8 cellular contexts compared by ENCODE assay signal in genomic region chr2:111667542-111668273, GRCh38.
DNase-seq lines count a peak whose midpoint lies in the region; ATAC-seq and TF ChIP-seq lines count a peak whose summit lies in the region.

No MANE protein-coding gene starts in this region.

- no peaks in the 10 kb centered on the region for H3K9me3 Mint-ChIP-seq in stimulated activated memory B cell treated with anti-CD40 and anti-IgM and Interleukin-4, amounts not matched to agents 10 μg/mL and 1 μg/mL and 100 μg/mL, for 72 hours

- no peak overlapping the region for H3K4me3 ChIP-seq in A673 (ENCODE audit: low read depth, low read length, poor library complexity, severe bottlenecking)
- H3K4me3 ChIP-seq in ascending aorta: no peak overlapping the region

- CTCF ChIA-PET in A673 (lab: Charles Lee): no interaction called here

- BruUV-seq in A673 (replicated peaks; lab: Mats Ljungman, UMichigan): no TSS peak

- H3K4me1 ChIP-seq in A673 (ENCODE audit: insufficient read depth, low read length, poor library complexity, severe bottlenecking) (no peaks in the 10 kb centered on the region), ascending aorta (no peaks in the 10 kb centered on the region)

- peaks cover 12% of the 10 kb centered on the region for H3K4me1 Mint-ChIP-seq in stimulated activated memory B cell treated with anti-CD40 and anti-IgM and Interleukin-4, amounts not matched to agents 10 μg/mL and 1 μg/mL and 100 μg/mL, for 72 hours

- TF ChIP-seq CTCF in A673 (conservative IDR thresholded peaks at IDR 0.05; ENCODE audit: low read depth, low read length): peak; percentile 46
- peak; percentile 51 to 62 (median 54) for TF ChIP-seq CTCF in ascending aorta (IDR thresholded peaks at IDR 0.05)

- intact Hi-C loops in A673 (cut with micrococcal nuclease; ENCODE audit: unreplicated experiment) (no loop called here), ascending aorta (cut with DNase I) (loop anchor here (1.0 kb wide), 1 partner anchor 550 kb away; no protein-coding TSS in a partner anchor)

- POLR2A ChIA-PET in A673 (lab: Charles Lee; ENCODE audit: low non-redundant PET): no interaction called here

- no peak overlapping the region for H3K27ac Mint-ChIP-seq in stimulated activated memory B cell treated with anti-CD40 and anti-IgM and Interleukin-4, amounts not matched to agents 10 μg/mL and 1 μg/mL and 100 μg/mL, for 72 hours

- no peak overlapping the region for H3K4me3 Mint-ChIP-seq in stimulated activated memory B cell treated with anti-CD40 and anti-IgM and Interleukin-4, amounts not matched to agents 10 μg/mL and 1 μg/mL and 100 μg/mL, for 72 hours

- no peaks in the 10 kb centered on the region for H3K27me3 Mint-ChIP-seq in stimulated activated memory B cell treated with anti-CD40 and anti-IgM and Interleukin-4, amounts not matched to agents 10 μg/mL and 1 μg/mL and 100 μg/mL, for 72 hours

- no peaks in the 10 kb centered on the region for H3K36me3 ChIP-seq in A673 (ENCODE audit: insufficient read depth, low read length, poor library complexity, severe bottlenecking)
- H3K36me3 ChIP-seq in ascending aorta: no peaks in the 10 kb centered on the region

- ATAC-seq in HG03432 (IDR thresholded peaks at IDR 0.05; ENCODE audit: unreplicated experiment) (no peak), GM21381 (IDR thresholded peaks at IDR 0.05; ENCODE audit: unreplicated experiment) (no peak)
- no peak for ATAC-seq in stimulated activated memory B cell treated with anti-CD40 and anti-IgM and Interleukin-4, amounts not matched to agents 10 μg/mL and 1 μg/mL and 100 μg/mL, for 72 hours

- H3K27me3 ChIP-seq in A673 (replicated peaks; ENCODE audit: insufficient read depth, low read depth, low read length, poor library complexity) (no peaks in the 10 kb centered on the region), ascending aorta (no peaks in the 10 kb centered on the region)

- H3K36me3 Mint-ChIP-seq in stimulated activated memory B cell treated with anti-CD40 and anti-IgM and Interleukin-4, amounts not matched to agents 10 μg/mL and 1 μg/mL and 100 μg/mL, for 72 hours: no peaks in the 10 kb centered on the region

- H3K9me3 ChIP-seq in A673 (ENCODE audit: low read depth, low read length, poor library complexity, severe bottlenecking) (no peaks in the 10 kb centered on the region), ascending aorta (no peaks in the 10 kb centered on the region)

- H3K27ac ChIP-seq in A673 (ENCODE audit: low read depth, low read length, poor library complexity, severe bottlenecking) (no peak overlapping the region), ascending aorta (no peak overlapping the region)

- DNase-seq in A673 (ENCODE audit: low spot score) (peak; percentile 45), HT-29 (ENCODE audit: low spot score) (peak; percentile 56), ascending aorta (ENCODE audit: low spot score in 2 of 2) (peak in 1 of 2 donors; percentile 69), iris pigment epithelial cell (ENCODE audit: low read depth) (peak; percentile 73), amygdala (lab: John Stamatoyannopoulos, UW) (no peak)

Comparison
In these comparisons a context has a peak if more than half of its experiments do, and no peak if none do; other contexts are left out.
1. DNase-seq: peak in A673 (single experiment), HT-29 (single experiment) and iris pigment epithelial cell (single experiment); none in amygdala (0 of 56).